10 cellular contexts compared by ENCODE assay signal in the genomic region with DNA sequence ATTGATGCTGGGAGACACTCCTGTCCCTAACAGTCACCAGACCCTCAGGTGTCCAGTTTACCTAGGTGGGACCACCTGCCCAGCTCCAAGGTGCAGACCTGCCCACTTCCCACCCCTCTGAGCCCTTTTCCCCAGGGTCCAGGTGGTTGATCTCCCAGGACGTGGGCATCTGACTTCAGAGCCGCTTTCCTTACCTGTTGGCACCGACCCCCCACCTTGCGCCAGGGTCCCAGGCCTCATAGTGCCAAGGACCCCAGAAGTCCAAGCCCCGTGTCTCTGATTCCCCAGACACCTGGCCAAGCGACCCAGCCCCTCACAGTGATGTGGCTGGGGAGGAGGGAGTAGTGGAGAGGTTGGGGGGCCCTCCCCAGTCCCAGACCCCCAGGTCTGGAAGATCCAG. TPM values are rescaled to one million over a fixed set of nuclear protein-coding genes. Genes with fewer than 3 reads are reported as not detected.
DNase-seq lines count a peak whose midpoint lies in the region; ATAC-seq and TF ChIP-seq lines count a peak whose summit lies in the region.
"Had no signal": no experiment of that assay in that cellular context is flagged by ENCODE, and none has a peak within 500 bp of the region (broad histone marks: within the 10 kb centered on the region; RNA-seq: fewer than 3 reads in every experiment).

No MANE protein-coding gene starts in this region.

- H3K27me3 ChIP-seq in GM23338 (ENCODE audit: insufficient read depth) (peaks cover 41% of the 10 kb centered on the region), ascending aorta (no peaks in the 10 kb centered on the region), muscle layer of colon (ENCODE audit: control insufficient read depth in 1 of 2, insufficient read depth in 2 of 2, low read length in 2 of 2) (peaks cover 0 to 8% of the 10 kb centered on the region in 2 donors)

- H3K4me3 ChIP-seq in GM23338 (peak overlapping the region; percentile 73), ascending aorta (peak overlapping the region in 1 of 2 donors; percentile 45), muscle layer of colon (ENCODE audit: low read depth in 1 of 2, low read length in 2 of 2) (no peak overlapping the region)

- DNase-seq in GM23338 (ENCODE audit: low spot score) (no peak), ascending aorta (ENCODE audit: low spot score in 2 of 2) (no peak), D341Med (ENCODE audit: low spot score) (no peak), NOMO-1 (lab: John Stamatoyannopoulos, UW; ENCODE audit: unreplicated experiment in 2 of 2) (no peak), CD14-positive monocyte (ENCODE audit: low spot score) (no peak)
- DNase-seq: NCI-H526 treated with DMSO at 0.1 percent for 48 hours had no signal

- H2AFZ ChIP-seq in GM23338, result no peak overlapping the region

- H3K27ac Mint-ChIP-seq in GM23338, result no peak overlapping the region
- H3K27ac Mint-ChIP-seq in CD14-positive monocyte, result peak overlapping the region in 1 of 7 donors; percentile 61
- H3K27ac Mint-ChIP-seq: activated T-helper 17 cell treated with anti-CD3 and anti-CD28 coated beads, Interleukin-2, amount 50 U/mL, for 72 hours had no signal

- H3K9ac ChIP-seq in muscle layer of colon (ENCODE audit: low read length), result no peak overlapping the region

- peaks cover 49% of the 10 kb centered on the region for H3F3A ChIP-seq in GM23338 (replicated peaks; ENCODE audit: low read depth)

- H3K27me3 Mint-ChIP-seq in GM23338 (ENCODE audit: insufficient read depth, low read depth, poor library complexity) (peaks cover 27% of the 10 kb centered on the region), CD14-positive monocyte (ENCODE audit: low read depth in 3 of 3) (peaks cover 41 to 48% (median 48%) of the 10 kb centered on the region in 3 donors)

- TF ChIP-seq CTCF in 22Rv1 (IDR thresholded peaks at IDR 0.05) (no peak), GM23338 (conservative IDR thresholded peaks at IDR 0.05; ENCODE audit: low read depth in 2 of 2) (no peak), ascending aorta (IDR thresholded peaks at IDR 0.05) (no peak), CD14-positive monocyte (IDR thresholded peaks at IDR 0.05) (no peak)

- peaks cover 3% of the 10 kb centered on the region; the same call in 2 of the 3 replicates for H3K9me3 Mint-ChIP-seq in GM23338
- H3K9me3 Mint-ChIP-seq in CD14-positive monocyte, result peaks cover 0 to 25% (median 9%) of the 10 kb centered on the region in 7 donors

- H3K4me1 Mint-ChIP-seq in GM23338, result peaks cover 23% of the 10 kb centered on the region
- peaks cover 29% of the 10 kb centered on the region for H3K4me1 Mint-ChIP-seq in CD14-positive monocyte

- no peaks in the 10 kb centered on the region for H3K9me3 ChIP-seq in ascending aorta
- no peaks in the 10 kb centered on the region for H3K9me3 ChIP-seq in muscle layer of colon (ENCODE audit: low read length)

- ATAC-seq in GM23338 (no peak), HG03159 (IDR thresholded peaks at IDR 0.05; ENCODE audit: unreplicated experiment) (no peak)

- H3K27ac ChIP-seq in 22Rv1, result peak overlapping the region; percentile 85
- H3K27ac ChIP-seq in GM23338 (ENCODE audit: low read depth), result no peak overlapping the region
- H3K27ac ChIP-seq in ascending aorta, result peak overlapping the region; percentile 10 to 85
- peak overlapping the region; percentile 42 for H3K27ac ChIP-seq in muscle layer of colon (ENCODE audit: low read depth, low read length)

- no peaks in the 10 kb centered on the region for H3K79me2 ChIP-seq in GM23338 (replicated peaks; ENCODE audit: insufficient read depth)

- peak overlapping the region; percentile 90 for H3K4me2 ChIP-seq in GM23338

- no peaks in the 10 kb centered on the region for H4K20me1 ChIP-seq in GM23338 (replicated peaks; ENCODE audit: insufficient read depth)

- H3K9me2 ChIP-seq in GM23338 (ENCODE audit: insufficient read depth), result no peaks in the 10 kb centered on the region

- H3K36me3 Mint-ChIP-seq in GM23338 (ENCODE audit: low read depth) (peaks cover 6% of the 10 kb centered on the region; the same call in 1 of the 3 replicates), CD14-positive monocyte (peaks cover 3 to 8% of the 10 kb centered on the region in 2 donors)

- intact Hi-C loops in ascending aorta (cut with DNase I), result loop anchor here (5.0 to 10.0 kb wide), 2 partner anchors 388 to 616 kb away; a partner anchor contains a TSS
- intact Hi-C loops in CD14-positive monocyte (cut with micrococcal nuclease), result loop anchor here in 1 of 2 donors (2.0 kb wide), 1 partner anchor 14 kb away; no protein-coding TSS in a partner anchor

- H3K36me3 ChIP-seq in GM23338 (ENCODE audit: insufficient read depth) (no peaks in the 10 kb centered on the region), ascending aorta (no peaks in the 10 kb centered on the region), muscle layer of colon (ENCODE audit: insufficient read depth, low read length) (no peaks in the 10 kb centered on the region)

- peaks cover 26% of the 10 kb centered on the region for H3K4me1 ChIP-seq in GM23338 (ENCODE audit: insufficient read depth)
- peaks cover 27 to 35% of the 10 kb centered on the region in 2 donors for H3K4me1 ChIP-seq in ascending aorta
- H3K4me1 ChIP-seq in muscle layer of colon (ENCODE audit: insufficient read depth, low read length), result peaks cover 35% of the 10 kb centered on the region

- H3K4me3 Mint-ChIP-seq in GM23338, result peak overlapping the region; percentile 51
- H3K4me3 Mint-ChIP-seq in CD14-positive monocyte, result peak overlapping the region in 1 of 2 donors; percentile 80
- H3K4me3 Mint-ChIP-seq: activated T-helper 17 cell treated with anti-CD3 and anti-CD28 coated beads, Interleukin-2, amount 50 U/mL, for 72 hours had no signal

TF ChIP-seq in GM23338, 12 proteins besides CTCF, POLR2A, EP300 and RAD21 (continues in another document):
- TF ChIP-seq, protein P1, sequence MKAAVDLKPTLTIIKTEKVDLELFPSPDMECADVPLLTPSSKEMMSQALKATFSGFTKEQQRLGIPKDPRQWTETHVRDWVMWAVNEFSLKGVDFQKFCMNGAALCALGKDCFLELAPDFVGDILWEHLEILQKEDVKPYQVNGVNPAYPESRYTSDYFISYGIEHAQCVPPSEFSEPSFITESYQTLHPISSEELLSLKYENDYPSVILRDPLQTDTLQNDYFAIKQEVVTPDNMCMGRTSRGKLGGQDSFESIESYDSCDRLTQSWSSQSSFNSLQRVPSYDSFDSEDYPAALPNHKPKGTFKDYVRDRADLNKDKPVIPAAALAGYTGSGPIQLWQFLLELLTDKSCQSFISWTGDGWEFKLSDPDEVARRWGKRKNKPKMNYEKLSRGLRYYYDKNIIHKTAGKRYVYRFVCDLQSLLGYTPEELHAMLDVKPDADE (IDR thresholded peaks at IDR 0.05), result no peak
- TF ChIP-seq JUNB (IDR thresholded peaks at IDR 0.05; ENCODE audit: unreplicated experiment), result no peak
- no peak for TF ChIP-seq POLR2AphosphoS5 (IDR thresholded peaks at IDR 0.05; ENCODE audit: low read depth)

RNA-seq across cellular contexts. Expression of a gene that starts 9.6 kb away (rescaled TPM):
- 27.8 and 31.9 TPM in 2 replicates for total RNA-seq in GM23338 (2014; rRNA removed; shearing (Covaris generic))
- polyA plus RNA-seq in GM23338 (2016; fragmentation: Nextera tagmentation; extraction: Ambion mirVana) (23.4 and 25.8 TPM in 2 replicates), CD14-positive monocyte (1 to 10 TPM; 2.5 to 4.8 TPM)
- 14.9 TPM for total RNA-seq in ascending aorta

RNA-seq across cellular contexts. Expression of a gene that starts 15.8 kb away (rescaled TPM):
- 14.5 and 17.3 TPM in 2 replicates for total RNA-seq in GM23338 (2014; rRNA removed; shearing (Covaris generic))
- polyA plus RNA-seq in GM23338 (2016; fragmentation: Nextera tagmentation; extraction: Ambion mirVana) (15.0 and 15.3 TPM in 2 replicates), CD14-positive monocyte (1 to 10 TPM; 6.3 to 7.6 TPM)
- 45.3 TPM for total RNA-seq in ascending aorta

RNA-seq across cellular contexts. Expression of a gene that starts 34.1 kb away (rescaled TPM):
- 1.7 and 2.9 TPM in 2 replicates for total RNA-seq in GM23338 (2014; rRNA removed; shearing (Covaris generic))
- polyA plus RNA-seq in GM23338 (2016; fragmentation: Nextera tagmentation; extraction: Ambion mirVana), result 10.2 and 12.7 TPM in 2 replicates
- total RNA-seq in ascending aorta, result 33.7 TPM
- polyA plus RNA-seq in CD14-positive monocyte, result 1 to 10 TPM; 6.5 to 7.3 TPM
